In genomic region chrX:41563881-41564280, GRCh38 we compare ENCODE assay signal across 16 cellular contexts.
"Had no signal": no experiment of that assay in that cellular context is flagged by ENCODE, and none has a peak within 500 bp of the region (broad histone marks: within the 10 kb centered on the region; RNA-seq: fewer than 3 reads in every experiment).

No MANE protein-coding gene starts in this region.

- H3K27me3 Mint-ChIP-seq: activated CD4-positive, alpha-beta T cell treated with anti-CD3 and anti-CD28 coated beads, Interleukin-2, amount 10 ng/mL, durations not matched to agents 7 days and 5 days; brain; stimulated activated naive CD8-positive, alpha-beta T cell treated with anti-CD3 and anti-CD28 coated beads, Interleukin-15, amount 100 ng/mL, for 72 hours had no signal

- H3K27ac Mint-ChIP-seq: activated CD4-positive, alpha-beta T cell treated with anti-CD3 and anti-CD28 coated beads, Interleukin-2, amount 10 ng/mL, durations not matched to agents 7 days and 5 days; stimulated activated naive CD8-positive, alpha-beta T cell treated with anti-CD3 and anti-CD28 coated beads, Interleukin-15, amount 100 ng/mL, for 72 hours; T-helper 1 cell treated with Interleukin-12 subunit alpha and Interleukin-12 subunit beta and Interleukin-4 antibody, amounts not matched to agents 30 μg/mL and 1 μg/mL, for 36 hours; WTC11 had no signal

- H3K9me3 ChIP-seq: thoracic aorta had no signal

- H3K36me3 ChIP-seq: thoracic aorta had no signal

- H3K27ac ChIP-seq: SK-N-MC had no signal

- ATAC-seq: esophagus mucosa; left lobe of liver; natural killer cell treated with Interleukin-12 subunit alpha and Interleukin-12 subunit beta and Interleukin-15 and Interleukin-18, amount 100 ng/mL, for 72 hours; stimulated activated naive CD8-positive, alpha-beta T cell treated with anti-CD3 and anti-CD28 coated beads, Interleukin-15, amount 100 ng/mL, for 72 hours; WTC11 had no signal

- H3K9me3 Mint-ChIP-seq: activated CD4-positive, alpha-beta T cell treated with anti-CD3 and anti-CD28 coated beads, Interleukin-2, amount 10 ng/mL, durations not matched to agents 7 days and 5 days; natural killer cell treated with Interleukin-12 subunit alpha and Interleukin-12 subunit beta and Interleukin-15 and Interleukin-18, amount 100 ng/mL, for 72 hours; stimulated activated naive CD8-positive, alpha-beta T cell treated with anti-CD3 and anti-CD28 coated beads, Interleukin-15, amount 100 ng/mL, for 72 hours; T-helper 1 cell treated with Interleukin-12 subunit alpha and Interleukin-12 subunit beta and Interleukin-4 antibody, amounts not matched to agents 30 μg/mL and 1 μg/mL, for 36 hours; WTC11 had no signal

- DNase-seq: activated CD4-positive, alpha-beta T cell treated with anti-CD3 and anti-CD28 coated beads, Interleukin-2, amount 10 ng/mL, durations not matched to agents 7 days and 5 days; activated T-cell treated with anti-CD3 and anti-CD28 coated beads, Interleukin-2, amount 50 U/mL, for 48 hours; foreskin melanocyte; head of caudate nucleus; islet precursor cell; occipital lobe; stimulated activated CD4-positive, alpha-beta T cell treated with anti-CD3 and anti-CD28 coated beads, Interleukin-4, amount 100 ng/mL, for 1 hour; stimulated activated naive CD8-positive, alpha-beta T cell treated with anti-CD3 and anti-CD28 coated beads, Interleukin-15, amount 100 ng/mL, for 72 hours had no signal

- H3K4me3 ChIP-seq: SK-N-MC, thoracic aorta had no signal

- H3K4me3 Mint-ChIP-seq: activated CD4-positive, alpha-beta T cell treated with anti-CD3 and anti-CD28 coated beads, Interleukin-2, amount 10 ng/mL, durations not matched to agents 7 days and 5 days; brain; natural killer cell treated with Interleukin-12 subunit alpha and Interleukin-12 subunit beta and Interleukin-15 and Interleukin-18, amount 100 ng/mL, for 72 hours; stimulated activated naive CD8-positive, alpha-beta T cell treated with anti-CD3 and anti-CD28 coated beads, Interleukin-15, amount 100 ng/mL, for 72 hours; T-helper 1 cell treated with Interleukin-12 subunit alpha and Interleukin-12 subunit beta and Interleukin-4 antibody, amounts not matched to agents 30 μg/mL and 1 μg/mL, for 36 hours; WTC11 had no signal
